8 cellular contexts compared by ENCODE assay signal in the genomic region with DNA sequence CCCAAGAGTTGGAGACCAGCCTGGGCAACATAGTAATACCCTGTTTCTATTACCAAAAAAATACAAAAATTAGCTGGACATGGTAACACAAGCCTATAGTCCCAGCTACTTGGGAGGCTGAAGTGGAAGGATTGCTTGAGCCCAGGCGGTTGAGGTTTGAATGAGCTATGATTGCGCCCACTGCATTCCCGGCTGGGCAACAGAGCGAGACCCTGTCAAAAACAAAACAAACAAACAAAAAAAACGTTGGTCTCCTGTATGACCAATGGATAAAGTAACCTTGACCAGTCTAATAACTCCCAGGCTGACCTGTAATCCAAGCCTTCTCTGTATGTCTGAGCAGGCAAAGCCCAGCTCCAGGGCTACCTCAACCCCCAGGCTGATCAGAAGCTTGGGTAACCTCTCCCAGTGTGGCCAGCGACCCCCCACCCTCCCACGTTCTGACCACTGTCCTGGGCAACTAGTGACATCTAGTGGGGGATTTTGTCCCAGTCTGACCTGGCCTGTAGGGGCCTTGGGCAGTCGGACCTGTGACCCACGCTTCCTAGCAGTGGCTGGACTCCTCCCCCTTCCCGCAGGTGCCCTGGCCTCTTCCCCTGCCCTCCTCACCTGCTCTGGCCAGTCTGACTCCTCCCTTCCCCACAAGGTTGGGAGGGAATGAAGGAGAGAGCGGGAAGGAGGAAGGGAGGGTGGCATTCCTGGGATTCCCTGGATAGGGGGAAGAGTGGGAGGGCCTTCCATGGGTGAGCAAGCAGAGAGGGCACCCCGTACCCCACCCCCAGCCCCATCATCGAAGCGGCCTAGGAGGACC. TPM values are rescaled to one million over a fixed set of nuclear protein-coding genes. Genes with fewer than 3 reads are reported as not detected.
DNase-seq lines count a peak whose midpoint lies in the region; ATAC-seq and TF ChIP-seq lines count a peak whose summit lies in the region.

No MANE protein-coding gene starts in this region.

- peaks cover 28% of the 10 kb centered on the region for H3K27me3 Mint-ChIP-seq in CD8-positive, alpha-beta T cell (ENCODE audit: low read depth)

- 30 to 31% methylated on average over 12 to 14 of the region's 14 CpGs for WGBS in GM23248 (ENCODE audit: low coverage in 1 of 2, low lambda C conversion rate in 2 of 2, missing lambda C conversion rate in 2 of 2), 2 experiments
- no CpG with 5 or more reads among the region's 14 CpGs for WGBS in trophoblast cell (ENCODE audit: extremely low coverage, insufficient coverage, insufficient read length)

- no peak overlapping the region for H3K18ac ChIP-seq in trophoblast cell (ENCODE audit: low read length)

- peaks cover 7% of the 10 kb centered on the region; the same call in 1 of the 2 replicates for H3F3A ChIP-seq in GM23248 (ENCODE audit: insufficient read depth)

- peaks cover 12% of the 10 kb centered on the region for H3K79me1 ChIP-seq in trophoblast cell (ENCODE audit: low read length)

- H3K4me2 ChIP-seq in GM23248 (ENCODE audit: unreplicated experiment) (no peak overlapping the region), trophoblast cell (ENCODE audit: low read length) (peak overlapping the region; percentile 64)

- no peaks in the 10 kb centered on the region for H4K20me1 ChIP-seq in GM23248 (ENCODE audit: insufficient read depth)

- H3K4me3 ChIP-seq in GM23248 (no peak overlapping the region), foreskin fibroblast (ENCODE audit: low read depth in 1 of 2, low read length in 2 of 2) (no peak overlapping the region), trophoblast cell (ENCODE audit: low read depth, low read length) (no peak overlapping the region)
- H3K4me3 ChIP-seq in CD8-positive, alpha-beta T cell (ENCODE audit: low read depth, low read length), result no peak overlapping the region

- no peak overlapping the region for H4K8ac ChIP-seq in trophoblast cell (ENCODE audit: low read depth, low read length)

- no peaks in the 10 kb centered on the region for H3K9me2 ChIP-seq in GM23248 (ENCODE audit: insufficient read depth)

- POLR2A ChIA-PET in CD8-positive, alpha-beta T cell (lab: Charles Lee), result no interaction called here

- H3K27me3 ChIP-seq in GM23248 (replicated peaks; ENCODE audit: insufficient read depth), result no peaks in the 10 kb centered on the region
- H3K27me3 ChIP-seq in trophoblast cell (ENCODE audit: insufficient read depth, low read length), result no peaks in the 10 kb centered on the region
- H3K27me3 ChIP-seq in CD8-positive, alpha-beta T cell (ENCODE audit: insufficient read depth, low read length), result peaks cover 5% of the 10 kb centered on the region

- DNase-seq in GM23248 (peak; percentile 23), SHP77 (lab: John Stamatoyannopoulos, UW) (peak; percentile 42 to 56), foreskin fibroblast (peak in 1 of 2 donors; percentile 61), trophoblast cell (peak; percentile 80 to 81)
- DNase-seq in stimulated activated CD4-positive, alpha-beta T cell treated with anti-CD3 and anti-CD28 coated beads, Interleukin-12 subunit alpha, Interleukin-12 subunit beta, amount 100 ng/mL, for 4 hours, result no peak
- no peak for DNase-seq in CD8-positive, alpha-beta T cell

- TF ChIP-seq CTCF in foreskin fibroblast (IDR thresholded peaks at IDR 0.05; ENCODE audit: low read depth, low read length), result peak; percentile 42
- no peak for TF ChIP-seq CTCF in CD8-positive, alpha-beta T cell (IDR thresholded peaks at IDR 0.05)

- intact Hi-C loops in CD8-positive, alpha-beta T cell (cut with DNase I, micrococcal nuclease), result loop anchor here in 1 of 2 experiments (10.0 kb wide), 1 partner anchor 247 kb away; no protein-coding TSS in a partner anchor

- no peak overlapping the region for H4K12ac ChIP-seq in trophoblast cell (ENCODE audit: low read depth, low read length)

- no peak overlapping the region for H3K23ac ChIP-seq in trophoblast cell (ENCODE audit: low read length)

- no peak overlapping the region for H3K27ac Mint-ChIP-seq in CD8-positive, alpha-beta T cell

- no peak overlapping the region for H2BK5ac ChIP-seq in trophoblast cell (ENCODE audit: low read depth, low read length, poor library complexity)

- H2AFZ ChIP-seq in GM23248 (no peak overlapping the region), trophoblast cell (ENCODE audit: insufficient read depth, low read length, poor library complexity) (no peak overlapping the region)

- H3K36me3 ChIP-seq in GM23248 (ENCODE audit: low read depth), result no peaks in the 10 kb centered on the region
- H3K36me3 ChIP-seq in trophoblast cell (ENCODE audit: control insufficient read depth in 1 of 2, insufficient read depth in 2 of 2, low read length in 2 of 2), result no peaks in the 10 kb centered on the region
- no peaks in the 10 kb centered on the region for H3K36me3 ChIP-seq in CD8-positive, alpha-beta T cell (ENCODE audit: insufficient read depth, low read length)

- in situ Hi-C loops in GM23248 (cut with MboI), result no loop called here

- no peak overlapping the region for H3K4ac ChIP-seq in trophoblast cell (ENCODE audit: low read depth, low read length)

- no peak overlapping the region for H2AK5ac ChIP-seq in trophoblast cell (ENCODE audit: low read length)

- H4K91ac ChIP-seq in trophoblast cell (ENCODE audit: low read depth, low read length), result no peak overlapping the region

- no peaks in the 10 kb centered on the region for H3K36me3 Mint-ChIP-seq in CD8-positive, alpha-beta T cell

- no peak overlapping the region for H3K9ac ChIP-seq in GM23248
- H3K9ac ChIP-seq in trophoblast cell (ENCODE audit: low read length), result no peak overlapping the region

- H2BK12ac ChIP-seq in trophoblast cell (ENCODE audit: low read length), result no peak overlapping the region

- H3K79me2 ChIP-seq in GM23248 (ENCODE audit: insufficient read depth), result no peaks in the 10 kb centered on the region
- H3K79me2 ChIP-seq in trophoblast cell (ENCODE audit: control insufficient read depth, insufficient read depth, low read length, poor library complexity), result peaks cover 3% of the 10 kb centered on the region

- H3K9me3 Mint-ChIP-seq in CD8-positive, alpha-beta T cell, result no peaks in the 10 kb centered on the region

- no peak overlapping the region for H2BK120ac ChIP-seq in trophoblast cell (ENCODE audit: insufficient read depth, low read length, poor library complexity)

- ATAC-seq in CD8-positive, alpha-beta T cell, result no peak
- ATAC-seq in HG02610 (IDR thresholded peaks at IDR 0.05; ENCODE audit: unreplicated experiment), result no peak
- no peak for ATAC-seq in GM21381 (IDR thresholded peaks at IDR 0.05; ENCODE audit: unreplicated experiment)

- no peak overlapping the region for H3K4me3 Mint-ChIP-seq in CD8-positive, alpha-beta T cell

- CTCF ChIA-PET in CD8-positive, alpha-beta T cell (lab: Charles Lee), result interaction anchor here (0.8 kb wide), 1 partner anchor 24 kb away, joined by 3 read pairs; no protein-coding TSS in a partner anchor

- H3K14ac ChIP-seq in trophoblast cell (ENCODE audit: low read length), result no peak overlapping the region

- peaks cover 4% of the 10 kb centered on the region for H3K4me1 Mint-ChIP-seq in CD8-positive, alpha-beta T cell (ENCODE audit: low read depth)

- H3K27ac ChIP-seq in GM23248 (no peak overlapping the region), trophoblast cell (ENCODE audit: low read depth, low read length) (no peak overlapping the region)
- no peak overlapping the region for H3K27ac ChIP-seq in CD8-positive, alpha-beta T cell (ENCODE audit: low read depth, low read length)

- no peaks in the 10 kb centered on the region for H3K9me3 ChIP-seq in GM23248 (ENCODE audit: low read depth)
- H3K9me3 ChIP-seq in trophoblast cell (ENCODE audit: insufficient read depth, low read depth, low read length), result no peaks in the 10 kb centered on the region
- no peaks in the 10 kb centered on the region for H3K9me3 ChIP-seq in CD8-positive, alpha-beta T cell (ENCODE audit: low read length)

- H3K4me1 ChIP-seq in GM23248 (ENCODE audit: insufficient read depth), result peaks cover 5% of the 10 kb centered on the region; the same call in 1 of the 2 replicates
- H3K4me1 ChIP-seq in trophoblast cell (ENCODE audit: control insufficient read depth in 1 of 2, insufficient read depth in 2 of 2, low read length in 2 of 2), result peaks cover 12 to 13% of the 10 kb centered on the region in 2 experiments
- H3K4me1 ChIP-seq in CD8-positive, alpha-beta T cell (ENCODE audit: insufficient read depth, low read length), result peaks cover 3% of the 10 kb centered on the region

RNA-seq across cellular contexts. Expression of gene BCAM, which starts 1.0 kb away (rescaled TPM):
- 1.3 and 2.1 TPM in 2 replicates for total RNA-seq in GM23248 (2014; rRNA removed; shearing (Covaris generic))
- polyA plus RNA-seq in GM23248 (2016; fragmentation: Nextera tagmentation; extraction: Ambion mirVana), result 1.4 and 1.5 TPM in 2 replicates
- polyA plus RNA-seq in trophoblast cell (2013), result 33.0 and 36.2 TPM in 2 replicates
- not detected for total RNA-seq in CD8-positive, alpha-beta T cell

RNA-seq across cellular contexts. Expression of gene CBLC, which starts 30.2 kb away (rescaled TPM):
- not detected in 2 replicates for total RNA-seq in GM23248 (2014; rRNA removed; shearing (Covaris generic))
- not detected in 2 replicates for polyA plus RNA-seq in GM23248 (2016; fragmentation: Nextera tagmentation; extraction: Ambion mirVana)
- polyA plus RNA-seq in trophoblast cell (2013), result 1.4 and 1.7 TPM in 2 replicates
- not detected for total RNA-seq in CD8-positive, alpha-beta T cell

RNA-seq across cellular contexts. Expression of gene NECTIN2, which starts 38.2 kb away (rescaled TPM):
- total RNA-seq in GM23248 (2014; rRNA removed; shearing (Covaris generic)), result 71.7 and 88.7 TPM in 2 replicates
- 60.5 and 63.0 TPM in 2 replicates for polyA plus RNA-seq in GM23248 (2016; fragmentation: Nextera tagmentation; extraction: Ambion mirVana)
- polyA plus RNA-seq in trophoblast cell (2013), result 281 and 282 TPM in 2 replicates
- 1 to 10 TPM; 2.0 to 2.5 TPM for total RNA-seq in CD8-positive, alpha-beta T cell

RNA-seq across cellular contexts. Expression of gene BCL3, which starts 59.3 kb away (rescaled TPM):
- 11.3 and 18.6 TPM in 2 replicates for total RNA-seq in GM23248 (2014; rRNA removed; shearing (Covaris generic))
- polyA plus RNA-seq in GM23248 (2016; fragmentation: Nextera tagmentation; extraction: Ambion mirVana), result 24.6 and 26.8 TPM in 2 replicates
- 1.7 and 2.0 TPM in 2 replicates for polyA plus RNA-seq in trophoblast cell (2013)
- total RNA-seq in CD8-positive, alpha-beta T cell, result 100 to 1,000 TPM; 107 to 116 TPM

Comparison
In these comparisons a context has a peak if more than half of its experiments do, and no peak if none do; other contexts are left out.
1. DNase-seq: peak in GM23248 (single experiment), SHP77 (2 of 2) and trophoblast cell (2 of 2); none in stimulated activated CD4-positive, alpha-beta T cell treated with anti-CD3 and anti-CD28 coated beads, Interleukin-12 subunit alpha, Interleukin-12 subunit beta, amount 100 ng/mL, for 4 hours (single experiment) and CD8-positive, alpha-beta T cell (0 of 7).
2. RNA of gene NECTIN2, which starts 38.2 kb away (total RNA-seq): 71.7 to 88.7 TPM in GM23248; 2.0 to 2.5 TPM in CD8-positive, alpha-beta T cell; every median in the first group is over 10 times any median in the second.